27 cellular contexts compared by ENCODE assay signal in genomic region chr3:157586293-157586692, GRCh38.
"Had no signal": no experiment of that assay in that cellular context is flagged by ENCODE, and none has a peak within 500 bp of the region (broad histone marks: within the 10 kb centered on the region; RNA-seq: fewer than 3 reads in every experiment).

No MANE protein-coding gene starts in this region.

- H3K27ac ChIP-seq: colonic mucosa, esophagus squamous epithelium, heart right ventricle, left lung, prostate gland, right atrium auricular region, suprapubic skin had no signal

- H3K9me3 ChIP-seq: colonic mucosa, esophagus squamous epithelium, heart right ventricle, left lung, prostate gland, right atrium auricular region, suprapubic skin had no signal

- DNase-seq: colonic mucosa; effector CD8-positive, alpha-beta T cell; esophagus squamous epithelium; foreskin melanocyte; glutamatergic neuron; heart right ventricle; hippocampal formation; left cardiac atrium; left lung; mammary epithelial cell; mesendoderm; midbrain; naive thymus-derived CD4-positive, alpha-beta T cell; nucleus accumbens; stimulated activated CD4-positive, alpha-beta T cell treated with anti-CD3 and anti-CD28 coated beads, Interleukin-12 subunit alpha, Interleukin-12 subunit beta, amount 100 ng/mL, for 4 hours; stimulated activated CD4-positive, alpha-beta T cell treated with anti-CD3 and anti-CD28 coated beads, Interleukin-1b, Interleukin-23, amount 100 ng/mL, for 48 hours; stimulated activated CD4-positive, alpha-beta T cell treated with anti-CD3 and anti-CD28 coated beads, Interleukin-4, amount 100 ng/mL, for 1 hour; stimulated activated CD8-positive, alpha-beta memory T cell treated with anti-CD3 and anti-CD28 coated beads, Interleukin-4, amount 100 ng/mL, for 48 hours; stimulated activated naive CD4-positive, alpha-beta T cell; stimulated activated naive CD8-positive, alpha-beta T cell treated with anti-CD3 and anti-CD28 coated beads, Interleukin-15, amount 100 ng/mL, for 72 hours; trophoblast cell had no signal

- H3K36me3 ChIP-seq: colonic mucosa, esophagus squamous epithelium, heart right ventricle, left lung, prostate gland, right atrium auricular region, suprapubic skin had no signal

- H3K4me1 ChIP-seq: colonic mucosa, esophagus squamous epithelium, left lung, prostate gland, right atrium auricular region, suprapubic skin had no signal

- H3K4me1 Mint-ChIP-seq: naive thymus-derived CD4-positive, alpha-beta T cell; stimulated activated naive CD8-positive, alpha-beta T cell treated with anti-CD3 and anti-CD28 coated beads, Interleukin-15, amount 100 ng/mL, for 72 hours had no signal

- H3K4me3 Mint-ChIP-seq: dendritic cell treated with granulocyte-macrophage colony-stimulating factor and Interleukin-4, amounts not matched to agents 40 ng/mL and 50 ng/mL, for 4 days; naive thymus-derived CD4-positive, alpha-beta T cell; nephron; stimulated activated naive CD8-positive, alpha-beta T cell treated with anti-CD3 and anti-CD28 coated beads, Interleukin-15, amount 100 ng/mL, for 72 hours had no signal

- H3K9me3 Mint-ChIP-seq: dendritic cell treated with granulocyte-macrophage colony-stimulating factor and Interleukin-4, amounts not matched to agents 40 ng/mL and 50 ng/mL, for 4 days; naive thymus-derived CD4-positive, alpha-beta T cell; nephron; stimulated activated naive CD8-positive, alpha-beta T cell treated with anti-CD3 and anti-CD28 coated beads, Interleukin-15, amount 100 ng/mL, for 72 hours had no signal

- H3K36me3 Mint-ChIP-seq: naive thymus-derived CD4-positive, alpha-beta T cell had no signal

- H3K27ac Mint-ChIP-seq: dendritic cell treated with granulocyte-macrophage colony-stimulating factor and Interleukin-4, amounts not matched to agents 40 ng/mL and 50 ng/mL, for 4 days; naive thymus-derived CD4-positive, alpha-beta T cell; nephron; stimulated activated naive CD8-positive, alpha-beta T cell treated with anti-CD3 and anti-CD28 coated beads, Interleukin-15, amount 100 ng/mL, for 72 hours had no signal

- H3K27me3 ChIP-seq: colonic mucosa, esophagus squamous epithelium, heart right ventricle, left lung, right atrium auricular region, suprapubic skin had no signal

- H3K27me3 Mint-ChIP-seq: dendritic cell treated with granulocyte-macrophage colony-stimulating factor and Interleukin-4, amounts not matched to agents 40 ng/mL and 50 ng/mL, for 4 days; stimulated activated naive CD8-positive, alpha-beta T cell treated with anti-CD3 and anti-CD28 coated beads, Interleukin-15, amount 100 ng/mL, for 72 hours had no signal

- H3K4me3 ChIP-seq: colonic mucosa, esophagus squamous epithelium, heart right ventricle, left lung, prostate gland, right atrium auricular region, smooth muscle cell, suprapubic skin had no signal
